In genomic region chr15:31060429-31061140, GRCh38 we compare ENCODE assay signal across 22 cellular contexts. TPM values are rescaled to one million over a fixed set of nuclear protein-coding genes. Genes with fewer than 3 reads are reported as not detected.
A peak's percentile ranks its signal among the peaks of the same experiment; 100 is the strongest.
DNase-seq lines count a peak whose midpoint lies in the region; ATAC-seq, FAIRE-seq and TF ChIP-seq lines count a peak whose summit lies in the region.
"Had no signal": no experiment of that assay in that cellular context is flagged by ENCODE, and none has a peak within 500 bp of the region (broad histone marks: within the 10 kb centered on the region; RNA-seq: fewer than 3 reads in every experiment).

No MANE protein-coding gene starts in this region.

- peaks cover 4% of the 10 kb centered on the region for H3K9me3 Mint-ChIP-seq in activated CD4-positive, alpha-beta memory T cell treated with anti-CD3 and anti-CD28 coated beads for 36 hours

- no peak overlapping the region for H3K27ac Mint-ChIP-seq in activated CD4-positive, alpha-beta memory T cell treated with anti-CD3 and anti-CD28 coated beads for 36 hours
- H3K27ac Mint-ChIP-seq: CD4-positive, alpha-beta T cell; H9 had no signal

- H3K27me3 ChIP-seq in left ventricle myocardium inferior (ENCODE audit: low read depth) (no peaks in the 10 kb centered on the region), pancreas (no peaks in the 10 kb centered on the region)

- no peaks in the 10 kb centered on the region for H3K36me3 Mint-ChIP-seq in activated CD4-positive, alpha-beta memory T cell treated with anti-CD3 and anti-CD28 coated beads for 36 hours

- H3K9me3 ChIP-seq in left ventricle myocardium inferior (replicated peaks), result peaks cover 5% of the 10 kb centered on the region
- H3K9me3 ChIP-seq in pancreas, result no peaks in the 10 kb centered on the region

- DNase-seq in left ventricle myocardium inferior, result no peak
- DNase-seq in Right ventricle myocardium superior, result no peak
- peak; percentile 50 for DNase-seq in left kidney (ENCODE audit: low read depth, low spot score)
- peak in 2 of 6 donors; percentile 36 to 48 for DNase-seq in pancreas
- DNase-seq in NCI-H2171 (lab: John Stamatoyannopoulos, UW), result no peak
- no peak for DNase-seq in activated CD4-positive, alpha-beta memory T cell treated with anti-CD3 and anti-CD28 coated beads for 36 hours
- DNase-seq: CD4-positive, alpha-beta T cell; DMS153; GDM1; H9; KG1; NCI-H1105 treated with DMSO at 0.1 percent for 48 hours; NCI-H1694; NCI-H2081 treated with DMSO at 0.1 percent for 48 hours; NCI-H2227 treated with DMSO at 0.1 percent for 48 hours; NCI-H524; NCI-H82; PC-3 had no signal

- 52 to 56% methylated on average over 15 of the region's 15 CpGs for WGBS in pancreas, 2 donors

- H3K4me1 ChIP-seq in left ventricle myocardium inferior (peaks cover 16% of the 10 kb centered on the region), pancreas (no peaks in the 10 kb centered on the region)
- H3K4me1 ChIP-seq: A549 had no signal

- ATAC-seq in Right ventricle myocardium superior (ENCODE audit: poor library complexity) (no peak), pancreas (peak; percentile 50 to 86 (median 55)), HG02884 (IDR thresholded peaks at IDR 0.05; ENCODE audit: unreplicated experiment) (no peak)
- ATAC-seq: PC-3 had no signal

- CTCF ChIA-PET in activated CD4-positive, alpha-beta memory T cell treated with anti-CD3 and anti-CD28 coated beads for 36 hours (lab: Charles Lee), result no interaction called here

- peak; percentile 7 for TF ChIP-seq CTCF in left ventricle myocardium inferior (IDR thresholded peaks at IDR 0.05; ENCODE audit: borderline replicate concordance)
- TF ChIP-seq CTCF in pancreas (IDR thresholded peaks at IDR 0.05), result no peak

- H3K27ac ChIP-seq in left ventricle myocardium inferior (replicated peaks) (peak overlapping the region; percentile 78), pancreas (peak overlapping the region in 1 of 4 donors; percentile 17)
- H3K27ac ChIP-seq: A549, RWPE1 had no signal

- H3K4me3 ChIP-seq in left ventricle myocardium inferior, result no peak overlapping the region
- no peak overlapping the region for H3K4me3 ChIP-seq in pancreas
- H3K4me3 ChIP-seq: A549 had no signal

- intact Hi-C loops in left ventricle myocardium inferior (cut with micrococcal nuclease) (no loop called here), Right ventricle myocardium superior (cut with DNase I) (no loop called here), pancreas (cut with DNase I) (no loop called here)
- intact Hi-C loops in activated CD4-positive, alpha-beta memory T cell treated with anti-CD3 and anti-CD28 coated beads for 36 hours (cut with micrococcal nuclease), result no loop called here

- H3K36me3 ChIP-seq in left ventricle myocardium inferior, result no peaks in the 10 kb centered on the region
- no peaks in the 10 kb centered on the region for H3K36me3 ChIP-seq in pancreas

- no peaks in the 10 kb centered on the region for H3K4me1 Mint-ChIP-seq in activated CD4-positive, alpha-beta memory T cell treated with anti-CD3 and anti-CD28 coated beads for 36 hours (ENCODE audit: low read depth)

- no peak overlapping the region for H3K4me3 Mint-ChIP-seq in activated CD4-positive, alpha-beta memory T cell treated with anti-CD3 and anti-CD28 coated beads for 36 hours
- H3K4me3 Mint-ChIP-seq: CD4-positive, alpha-beta T cell; H9 had no signal

- peaks cover 13% of the 10 kb centered on the region for H3K27me3 Mint-ChIP-seq in activated CD4-positive, alpha-beta memory T cell treated with anti-CD3 and anti-CD28 coated beads for 36 hours

- FAIRE-seq in pancreas (lab: Jason Lieb, UNC), result no peak
- FAIRE-seq: A549 had no signal

- POLR2A ChIA-PET in activated CD4-positive, alpha-beta memory T cell treated with anti-CD3 and anti-CD28 coated beads for 36 hours (lab: Charles Lee), result no interaction called here

RNA-seq across cellular contexts. Expression of gene TRPM1, which starts 40.9 kb away (rescaled TPM):
- total RNA-seq in left ventricle myocardium inferior (not detected), Right ventricle myocardium superior (not detected), pancreas (under 1 TPM in 1 of 6 donors, not detected in 5; 0.04 TPM)
- not detected for polyA plus RNA-seq in pancreas
- not detected for total RNA-seq in activated CD4-positive, alpha-beta memory T cell treated with anti-CD3 and anti-CD28 coated beads for 36 hours
- total RNA-seq: CD4-positive, alpha-beta T cell; Daoy; H9; PC-3 had no signal
- polyA plus RNA-seq: A549 had no signal

Comparison
In these comparisons a context has a peak if more than half of its experiments do, and no peak if none do; other contexts are left out.
1. ATAC-seq: peak in pancreas (4 of 4); none in Right ventricle myocardium superior (single experiment) and HG02884 (single experiment).